23 cellular contexts compared by ENCODE assay signal in the genomic region with DNA sequence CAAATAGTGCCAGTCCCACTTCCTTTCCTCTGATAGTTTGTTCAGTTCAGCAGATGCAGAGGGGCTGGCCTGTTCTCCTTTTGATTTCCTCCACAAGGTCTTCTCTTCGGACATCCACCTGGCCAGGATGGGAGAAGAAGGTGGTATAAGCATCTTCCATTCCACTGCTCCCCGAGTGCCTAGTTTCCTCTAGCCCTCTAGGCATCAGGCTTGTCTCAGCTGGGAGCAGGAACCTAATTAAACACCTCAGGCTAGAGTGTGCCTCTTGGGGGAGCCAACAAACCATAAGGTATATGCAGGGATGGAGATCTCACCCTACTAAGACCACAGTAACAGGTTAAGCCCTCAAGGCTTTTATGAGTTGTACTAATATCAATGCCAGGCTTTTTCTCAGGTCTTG. TPM values are rescaled to one million over a fixed set of nuclear protein-coding genes. Genes with fewer than 3 reads are reported as not detected.
DNase-seq lines count a peak whose midpoint lies in the region; ATAC-seq and TF ChIP-seq lines count a peak whose summit lies in the region.
"Had no signal": no experiment of that assay in that cellular context is flagged by ENCODE, and none has a peak within 500 bp of the region (broad histone marks: within the 10 kb centered on the region; RNA-seq: fewer than 3 reads in every experiment).

No MANE protein-coding gene starts in this region.

- no peak overlapping the region for H3K4me3 ChIP-seq in HCT116 (replicated peaks in 1 of 2; ENCODE audit: low read depth in 1 of 2, low read length in 2 of 2)
- H3K4me3 ChIP-seq in neutrophil (ENCODE audit: low read depth in 1 of 2, low read length in 1 of 2) = no peak overlapping the region
- H3K4me3 ChIP-seq: adrenal gland, BLaER1 had no signal

- H3K4me1 Mint-ChIP-seq in T-helper 2 cell treated with Interferon-gamma antibody and Interleukin-4, amounts not matched to agents 5 μg/mL and 100 μg/mL, for 36 hours (ENCODE audit: low read depth) = no peaks in the 10 kb centered on the region
- H3K4me1 Mint-ChIP-seq in activated CD8-positive, alpha-beta T cell treated with anti-CD3 and anti-CD28 coated beads for 36 hours (ENCODE audit: low read depth) = no peaks in the 10 kb centered on the region
- H3K4me1 Mint-ChIP-seq: brain had no signal

- H4K20me1 ChIP-seq in HCT116 (ENCODE audit: insufficient read depth) = no peaks in the 10 kb centered on the region

- POLR2A ChIA-PET in HCT116 (lab: Charles Lee) = interaction anchor here (1.1 kb wide), 1 partner anchor 328 kb away, joined by 4 read pairs; the partner anchor contains the start of gene HBEGF
- POLR2A ChIA-PET in activated CD8-positive, alpha-beta T cell treated with anti-CD3 and anti-CD28 coated beads for 36 hours (lab: Charles Lee) = interaction anchor here (1.4 to 3.2 kb wide), 4 partner anchors 9 to 27 kb away, joined by 3 to 11 read pairs (median 9); partner anchors contain the start of genes HARS1, HARS2, IK and NDUFA2

- no peaks in the 10 kb centered on the region for H3K9me3 ChIP-seq in HCT116 (ENCODE audit: control insufficient read depth in 1 of 2, insufficient read depth in 1 of 2, low read depth in 1 of 2, low read length in 2 of 2)
- no peaks in the 10 kb centered on the region for H3K9me3 ChIP-seq in neutrophil
- H3K9me3 ChIP-seq: adrenal gland, BLaER1 had no signal

- no peak for TF ChIP-seq RAD21 in HCT116 (IDR thresholded peaks at IDR 0.05; ENCODE audit: low read depth)

- no peak for TF ChIP-seq CTCF in HCT116 (IDR thresholded peaks at IDR 0.05 in 2 of 3, conservative IDR thresholded peaks at IDR 0.05 in 1 of 3; ENCODE audit: borderline replicate concordance in 1 of 3, insufficient read depth in 1 of 3, low read depth in 2 of 3, low read length in 2 of 3)
- no peak for TF ChIP-seq CTCF in activated CD8-positive, alpha-beta T cell treated with anti-CD3 and anti-CD28 coated beads for 36 hours (IDR thresholded peaks at IDR 0.05)
- TF ChIP-seq CTCF in neutrophil (IDR thresholded peaks at IDR 0.05) = no peak

- no peak overlapping the region for H3K9ac ChIP-seq in HCT116 (ENCODE audit: low read length)
- H3K9ac ChIP-seq: BLaER1 had no signal

- H3K36me3 ChIP-seq in HCT116 (ENCODE audit: control insufficient read depth in 1 of 2, insufficient read depth in 2 of 2, low read length in 2 of 2) (peaks cover 35 to 37% of the 10 kb centered on the region in 2 experiments; a peak in 3 of 4 replicates), neutrophil (peaks cover 96% of the 10 kb centered on the region)

- H3K4me1 ChIP-seq in HCT116 (ENCODE audit: control insufficient read depth in 1 of 2, insufficient read depth in 2 of 2, low read length in 2 of 2) (no peaks in the 10 kb centered on the region), neutrophil (ENCODE audit: control insufficient read depth in 1 of 2, insufficient read depth in 1 of 2, low read depth in 1 of 2, low read length in 1 of 2) (no peaks in the 10 kb centered on the region)
- H3K4me1 ChIP-seq: adrenal gland, BLaER1 had no signal

- BruUV-seq in HCT116 (replicated peaks; lab: Mats Ljungman, UMichigan) = TSS peak; percentile 54

- no peak overlapping the region for H3K27ac ChIP-seq in HCT116 (ENCODE audit: low read depth, low read length)
- H3K27ac ChIP-seq in neutrophil = peak overlapping the region; percentile 8
- H3K27ac ChIP-seq: adrenal gland, BLaER1 had no signal

- no peaks in the 10 kb centered on the region for H3K27me3 ChIP-seq in HCT116 (ENCODE audit: insufficient read depth, low read length)
- H3K27me3 ChIP-seq in neutrophil = no peaks in the 10 kb centered on the region
- H3K27me3 ChIP-seq: adrenal gland, BLaER1 had no signal

- H3K9me3 Mint-ChIP-seq in T-helper 2 cell treated with Interferon-gamma antibody and Interleukin-4, amounts not matched to agents 5 μg/mL and 100 μg/mL, for 36 hours = no peaks in the 10 kb centered on the region
- H3K9me3 Mint-ChIP-seq in activated CD8-positive, alpha-beta T cell treated with anti-CD3 and anti-CD28 coated beads for 36 hours = no peaks in the 10 kb centered on the region
- H3K9me3 Mint-ChIP-seq: activated CD4-positive, alpha-beta T cell treated with anti-CD3 and anti-CD28 coated beads, Interleukin-2, amount 10 ng/mL, durations not matched to agents 24 days and 14 days; activated T-helper 2 cell treated with anti-CD3 and anti-CD28 coated beads, Interferon-gamma antibody, Interleukin-2, Interleukin-4, amounts not matched to agents 10 μg/mL and 5 μg/mL and 100 μg/mL, durations not matched to agents 14 hours and 24 hours and 36 hours; brain had no signal

- H3K27me3 Mint-ChIP-seq in T-helper 2 cell treated with Interferon-gamma antibody and Interleukin-4, amounts not matched to agents 5 μg/mL and 100 μg/mL, for 36 hours (ENCODE audit: low read depth) = no peaks in the 10 kb centered on the region
- no peaks in the 10 kb centered on the region for H3K27me3 Mint-ChIP-seq in activated CD8-positive, alpha-beta T cell treated with anti-CD3 and anti-CD28 coated beads for 36 hours
- H3K27me3 Mint-ChIP-seq: activated CD4-positive, alpha-beta T cell treated with anti-CD3 and anti-CD28 coated beads, Interleukin-2, amount 10 ng/mL, durations not matched to agents 24 days and 14 days; brain had no signal

- peak overlapping the region; percentile 35 for H3K27ac Mint-ChIP-seq in T-helper 2 cell treated with Interferon-gamma antibody and Interleukin-4, amounts not matched to agents 5 μg/mL and 100 μg/mL, for 36 hours
- H3K27ac Mint-ChIP-seq in activated CD8-positive, alpha-beta T cell treated with anti-CD3 and anti-CD28 coated beads for 36 hours = peak overlapping the region; percentile 37
- H3K27ac Mint-ChIP-seq: activated CD4-positive, alpha-beta T cell treated with anti-CD3 and anti-CD28 coated beads, Interleukin-2, amount 10 ng/mL, durations not matched to agents 24 days and 14 days had no signal

- peaks cover 2% of the 10 kb centered on the region; the same call in 1 of the 2 replicates for H3K79me2 ChIP-seq in HCT116 (ENCODE audit: insufficient read depth, low read length)

- ATAC-seq in HCT116 (peak; percentile 32; the same call in 1 of the 2 replicates), HG02571 (IDR thresholded peaks at IDR 0.05; ENCODE audit: unreplicated experiment) (no peak)
- ATAC-seq in activated CD8-positive, alpha-beta T cell treated with anti-CD3 and anti-CD28 coated beads for 36 hours = no peak
- ATAC-seq: left colon had no signal

- H3K9me2 ChIP-seq in HCT116 (ENCODE audit: insufficient read depth) = no peaks in the 10 kb centered on the region

- no peak for DNase-seq in T-helper 2 cell treated with Interferon-gamma antibody and Interleukin-4, amounts not matched to agents 5 μg/mL and 100 μg/mL, for 36 hours (ENCODE audit: low spot score)
- DNase-seq in T-helper 2 cell (no peak), HCT116 (ENCODE audit: low read depth, low spot score) (no peak)
- no peak for DNase-seq in activated CD8-positive, alpha-beta T cell treated with anti-CD3 and anti-CD28 coated beads for 36 hours
- no peak for DNase-seq in stimulated activated CD4-positive, alpha-beta T cell treated with anti-CD3 and anti-CD28 coated beads, Interleukin-15, amount 100 ng/mL, for 24 hours
- DNase-seq in activated effector memory CD4-positive, alpha-beta T cell treated with anti-CD3 and anti-CD28 coated beads, Interleukin-2, amount 50 U/mL, for 16 hours = no peak
- DNase-seq: activated CD4-positive, alpha-beta T cell treated with anti-CD3 and anti-CD28 coated beads, Interleukin-2, amount 10 ng/mL, durations not matched to agents 24 days and 14 days; left colon; mesenchymal stem cell; NCI-H1105; NCI-H2029 treated with DMSO at 0.1 percent for 48 hours; NCI-H82; nucleus accumbens; SIG-M5; trophoblast cell had no signal

- CTCF ChIA-PET in HCT116 (lab: Charles Lee) = no interaction called here
- CTCF ChIA-PET in activated CD8-positive, alpha-beta T cell treated with anti-CD3 and anti-CD28 coated beads for 36 hours (lab: Charles Lee) = no interaction called here

- RAD21 ChIA-PET in HCT116 (lab: Charles Lee; ENCODE audit: low non-redundant PET in 1 of 2, low total read pairs in 2 of 2, uncharacterized antibody in 2 of 2, unreplicated experiment in 2 of 2) = no interaction called here

- H3K4me3 Mint-ChIP-seq in T-helper 2 cell treated with Interferon-gamma antibody and Interleukin-4, amounts not matched to agents 5 μg/mL and 100 μg/mL, for 36 hours = no peak overlapping the region
- no peak overlapping the region for H3K4me3 Mint-ChIP-seq in activated CD8-positive, alpha-beta T cell treated with anti-CD3 and anti-CD28 coated beads for 36 hours
- H3K4me3 Mint-ChIP-seq: activated CD4-positive, alpha-beta T cell treated with anti-CD3 and anti-CD28 coated beads, Interleukin-2, amount 10 ng/mL, durations not matched to agents 24 days and 14 days; brain had no signal

- intact Hi-C loops in HCT116 (cut with micrococcal nuclease) = no loop called here
- intact Hi-C loops in activated CD8-positive, alpha-beta T cell treated with anti-CD3 and anti-CD28 coated beads for 36 hours (cut with micrococcal nuclease) = no loop called here

- no peak for TF ChIP-seq POLR2A in HCT116 (IDR thresholded peaks at IDR 0.05; ENCODE audit: borderline replicate concordance, extremely low read depth, insufficient read depth, insufficient read length)

- H3K4me2 ChIP-seq in HCT116 (ENCODE audit: low read length) = no peak overlapping the region
- H3K4me2 ChIP-seq: BLaER1 had no signal

- H3K36me3 Mint-ChIP-seq in T-helper 2 cell treated with Interferon-gamma antibody and Interleukin-4, amounts not matched to agents 5 μg/mL and 100 μg/mL, for 36 hours (ENCODE audit: low read depth) = peaks cover 51% of the 10 kb centered on the region
- peaks cover 54% of the 10 kb centered on the region for H3K36me3 Mint-ChIP-seq in activated CD8-positive, alpha-beta T cell treated with anti-CD3 and anti-CD28 coated beads for 36 hours (ENCODE audit: low read depth)

- H2AFZ ChIP-seq in HCT116 (ENCODE audit: low read depth, low read length, poor library complexity, severe bottlenecking) = no peak overlapping the region

TF ChIP-seq in HCT116, 20 proteins besides CTCF, POLR2A, EP300 and RAD21 (continues in another document):
- TF ChIP-seq ZFX (IDR thresholded peaks at IDR 0.05) (no peak), CBX3 (IDR thresholded peaks at IDR 0.05; ENCODE audit: low read depth) (no peak)

RNA-seq across cellular contexts. Expression of gene DND1, which starts 0.8 kb away (rescaled TPM):
- 2.3 TPM for total RNA-seq in HCT116 (2021; ENCODE audit: unreplicated experiment)
- 0.41 and 0.51 TPM in 2 replicates for polyA plus RNA-seq in HCT116 (2012)
- 1 to 10 TPM; 2.9 to 3.2 TPM for total RNA-seq in activated CD8-positive, alpha-beta T cell treated with anti-CD3 and anti-CD28 coated beads for 36 hours
- total RNA-seq: epithelial cell of proximal tubule, skeletal muscle tissue had no signal

RNA-seq across cellular contexts. Expression of gene WDR55, which starts 9.5 kb away (rescaled TPM):
- 37.2 TPM for total RNA-seq in HCT116 (2021; ENCODE audit: unreplicated experiment)
- polyA plus RNA-seq in HCT116 (2012) = 29.4 and 30.6 TPM in 2 replicates
- 10 to 100 TPM; 30.1 to 31.8 TPM for total RNA-seq in activated CD8-positive, alpha-beta T cell treated with anti-CD3 and anti-CD28 coated beads for 36 hours

RNA-seq across cellular contexts. Expression of gene HARS1, which starts 17.0 kb away (rescaled TPM):
- total RNA-seq in HCT116 (2021; ENCODE audit: unreplicated experiment) = 91.1 TPM
- 70.7 and 81.3 TPM in 2 replicates for polyA plus RNA-seq in HCT116 (2012)
- 10 to 100 TPM; 84.5 to 84.9 TPM for total RNA-seq in activated CD8-positive, alpha-beta T cell treated with anti-CD3 and anti-CD28 coated beads for 36 hours

RNA-seq across cellular contexts. Expression of gene HARS2, which starts 17.0 kb away (rescaled TPM):
- 38.8 TPM for total RNA-seq in HCT116 (2021; ENCODE audit: unreplicated experiment)
- 27.1 and 31.5 TPM in 2 replicates for polyA plus RNA-seq in HCT116 (2012)
- 10 to 100 TPM; 26.1 TPM for total RNA-seq in activated CD8-positive, alpha-beta T cell treated with anti-CD3 and anti-CD28 coated beads for 36 hours

RNA-seq across cellular contexts. Expression of gene ZMAT2, which starts 26.0 kb away (rescaled TPM):
- total RNA-seq in HCT116 (2021; ENCODE audit: unreplicated experiment) = 55.3 TPM
- 47.3 and 62.9 TPM in 2 replicates for polyA plus RNA-seq in HCT116 (2012)
- 10 to 100 TPM; 47.6 to 50.1 TPM for total RNA-seq in activated CD8-positive, alpha-beta T cell treated with anti-CD3 and anti-CD28 coated beads for 36 hours
